In the genomic region with DNA sequence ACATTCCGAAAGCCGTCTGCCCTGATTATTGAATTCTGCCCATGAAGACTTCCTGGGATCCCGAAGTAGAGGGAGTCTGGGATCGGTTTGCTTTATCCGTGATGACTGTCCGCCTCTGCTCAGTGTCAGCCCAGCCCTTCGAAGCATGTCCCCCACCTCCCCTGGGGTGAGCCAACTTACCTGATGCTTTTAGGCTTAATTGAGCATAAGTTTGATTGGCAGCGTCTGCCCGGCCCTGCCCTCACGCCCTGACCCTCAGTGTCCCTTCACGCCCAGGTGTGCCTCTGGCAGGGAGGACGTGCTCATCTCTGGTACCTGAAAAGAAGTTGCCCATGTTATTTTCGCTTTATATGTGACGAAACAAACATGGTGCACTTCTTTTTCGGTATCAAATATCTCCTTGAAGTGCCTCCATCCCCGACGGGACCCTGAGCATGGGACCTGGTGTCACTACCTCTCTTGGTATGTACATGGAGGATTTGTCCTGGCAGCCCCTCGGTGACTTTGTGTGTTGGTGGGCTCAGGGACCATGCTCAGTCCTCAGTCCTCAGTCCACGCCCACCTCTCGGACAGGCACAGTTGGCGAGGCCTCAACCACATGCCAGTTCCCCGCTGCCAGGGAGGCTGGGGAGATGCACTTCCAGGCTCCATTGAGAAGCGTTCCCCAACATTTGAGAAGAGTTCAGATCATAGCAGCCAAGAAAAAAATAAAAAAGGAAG, we compare ENCODE assay signal across 13 cellular contexts.
"Had no signal": no experiment of that assay in that cellular context is flagged by ENCODE, and none has a peak within 500 bp of the region (broad histone marks: within the 10 kb centered on the region; RNA-seq: fewer than 3 reads in every experiment).

No MANE protein-coding gene starts in this region.

- DNase-seq: activated CD4-positive, alpha-beta T cell treated with anti-CD3 and anti-CD28 coated beads for 48 hours; activated CD8-positive, alpha-beta memory T cell treated with anti-CD3 and anti-CD28 coated beads, Interleukin-2, amount 50 U/mL, for 48 hours; activated CD8-positive, alpha-beta T cell treated with anti-CD3 and anti-CD28 coated beads, Interleukin-2, amount 10 ng/mL, durations not matched to agents 7 days and 5 days; activated naive CD4-positive, alpha-beta T cell treated with anti-CD3 and anti-CD28 coated beads for 36 hours; cerebellar nuclear complex; left cardiac atrium; stimulated activated naive CD4-positive, alpha-beta T cell; substantia nigra had no signal

- H3K4me1 ChIP-seq: SJSA1, upper lobe of left lung had no signal

- H3K36me3 Mint-ChIP-seq: natural killer cell treated with Interleukin-12 subunit alpha and Interleukin-12 subunit beta and Interleukin-15 and Interleukin-18, amount 100 ng/mL, for 72 hours had no signal

- H3K4me3 Mint-ChIP-seq: activated CD8-positive, alpha-beta T cell treated with anti-CD3 and anti-CD28 coated beads, Interleukin-2, amount 10 ng/mL, durations not matched to agents 7 days and 5 days; activated naive CD4-positive, alpha-beta T cell treated with anti-CD3 and anti-CD28 coated beads for 36 hours; brain; natural killer cell treated with Interleukin-12 subunit alpha and Interleukin-12 subunit beta and Interleukin-15 and Interleukin-18, amount 100 ng/mL, for 72 hours had no signal

- H3K4me1 Mint-ChIP-seq: brain had no signal

- H3K27me3 ChIP-seq: SJSA1, upper lobe of left lung had no signal

- H3K9me3 ChIP-seq: SJSA1, upper lobe of left lung had no signal

- H3K36me3 ChIP-seq: upper lobe of left lung had no signal

- H3K9me3 Mint-ChIP-seq: activated naive CD4-positive, alpha-beta T cell treated with anti-CD3 and anti-CD28 coated beads for 36 hours; natural killer cell treated with Interleukin-12 subunit alpha and Interleukin-12 subunit beta and Interleukin-15 and Interleukin-18, amount 100 ng/mL, for 72 hours had no signal

- H3K27ac ChIP-seq: SJSA1, skin epidermis, upper lobe of left lung had no signal

- H3K27ac Mint-ChIP-seq: activated CD8-positive, alpha-beta T cell treated with anti-CD3 and anti-CD28 coated beads, Interleukin-2, amount 10 ng/mL, durations not matched to agents 7 days and 5 days; activated naive CD4-positive, alpha-beta T cell treated with anti-CD3 and anti-CD28 coated beads for 36 hours; brain; natural killer cell treated with Interleukin-12 subunit alpha and Interleukin-12 subunit beta and Interleukin-15 and Interleukin-18, amount 100 ng/mL, for 72 hours had no signal

- H3K4me3 ChIP-seq: SJSA1, skin epidermis, upper lobe of left lung had no signal
